Comparison of ENCODE assay signal across 25 cellular contexts in genomic region chr9:132245465-132245864, GRCh38.
DNase-seq lines count a peak whose midpoint lies in the region; ATAC-seq, FAIRE-seq and TF ChIP-seq lines count a peak whose summit lies in the region.
"Had no signal": no experiment of that assay in that cellular context is flagged by ENCODE, and none has a peak within 500 bp of the region (broad histone marks: within the 10 kb centered on the region; RNA-seq: fewer than 3 reads in every experiment).

No MANE protein-coding gene starts in this region.

- no peaks in the 10 kb centered on the region for H3K36me3 Mint-ChIP-seq in neural crest cell (ENCODE audit: low read depth)

- no peaks in the 10 kb centered on the region for H4K20me1 ChIP-seq in HepG2 (ENCODE audit: insufficient read depth, low read length)
- H4K20me1 ChIP-seq in K562 (replicated peaks; ENCODE audit: control insufficient read depth, insufficient read depth, low read length) = 0 out of 2 replicates have a peak, but pooled peaks cover 3% of the 10 kb centered on the region

- in situ Hi-C loops in HepG2 (cut with HindIII; ENCODE audit: extremely low pct_ligation_motif_present, low pct_unique_long_range_greater_than_20kb) = loop anchor here (25.0 kb wide), 1 partner anchor 658 kb away; no protein-coding TSS in a partner anchor
- in situ Hi-C loops in K562 (cut with MboI) = no loop called here

- H3K9me3 ChIP-seq in HepG2 (ENCODE audit: low read length) (no peaks in the 10 kb centered on the region), right lobe of liver (no peaks in the 10 kb centered on the region), K562 (replicated peaks; ENCODE audit: control insufficient read depth, insufficient read depth, low read depth, low read length) (no peaks in the 10 kb centered on the region)
- H3K9me3 ChIP-seq: BE2C, Peyer's patch had no signal

- no peak for TF ChIP-seq POLR2A in HepG2 (IDR thresholded peaks at IDR 0.05; ENCODE audit: insufficient read depth in 1 of 2, low read depth in 2 of 2, low read length in 2 of 2)
- TF ChIP-seq POLR2A in right lobe of liver (IDR thresholded peaks at IDR 0.05) = no peak
- TF ChIP-seq POLR2A in K562 (conservative IDR thresholded peaks at IDR 0.05) = no peak

- no peak for ATAC-seq in HepG2
- no peak for ATAC-seq in right lobe of liver
- ATAC-seq in K562 = no peak
- ATAC-seq: GM12878, HCT116 had no signal

- WGBS in HepG2 (ENCODE audit: low lambda C conversion rate) = 51% methylated on average over 9 of the region's 9 CpGs
- WGBS in right lobe of liver (ENCODE audit: insufficient coverage, low coverage, low lambda C conversion rate, missing lambda C conversion rate) = 81% methylated on average over 6 of the region's 9 CpGs
- WGBS in K562 (ENCODE audit: insufficient coverage, low coverage, missing lambda C conversion rate) = 16% methylated on average over 7 of the region's 9 CpGs

- H3K27me3 ChIP-seq in HepG2 (ENCODE audit: control insufficient read depth in 1 of 2, insufficient read depth in 2 of 2, low read length in 2 of 2) (peaks cover 11 to 52% of the 10 kb centered on the region in 2 experiments; a peak in 4 of 5 replicates), right lobe of liver (no peaks in the 10 kb centered on the region), K562 (ENCODE audit: control insufficient read depth in 2 of 2, insufficient read depth in 2 of 2, low read length in 2 of 2) (peaks cover 19 to 65% of the 10 kb centered on the region in 2 experiments)
- H3K27me3 ChIP-seq: BE2C, Peyer's patch had no signal

- intact Hi-C loops in HepG2 (cut with micrococcal nuclease; ENCODE audit: unreplicated experiment) = no loop called here
- intact Hi-C loops in right lobe of liver (cut with DNase I) = loop anchor here in 1 of 2 donors (5.0 kb wide), 1 partner anchor 473 kb away; no protein-coding TSS in a partner anchor
- intact Hi-C loops in K562 (cut with micrococcal nuclease) = no loop called here

- TF ChIP-seq RAD21 in HepG2 (CRISPR knock-in tag; IDR thresholded peaks at IDR 0.05) = no peak
- TF ChIP-seq RAD21 in K562 (CRISPR knock-in tag; conservative IDR thresholded peaks at IDR 0.05 in 1 of 2, IDR thresholded peaks at IDR 0.05 in 1 of 2) = no peak

- no peak overlapping the region for H2AFZ ChIP-seq in HepG2 (ENCODE audit: low read length)
- H2AFZ ChIP-seq in K562 (ENCODE audit: low read depth, low read length) = no peak overlapping the region
- H2AFZ ChIP-seq: GM23338 had no signal

- TF ChIP-seq EP300 in HepG2 (IDR thresholded peaks at IDR 0.05; ENCODE audit: low read depth in 2 of 2, low read length in 2 of 2) = no peak
- no peak for TF ChIP-seq EP300 in HepG2 (CRISPR knock-in tag; IDR thresholded peaks at IDR 0.05; ENCODE audit: borderline replicate concordance)
- TF ChIP-seq EP300 in K562 (IDR thresholded peaks at IDR 0.05; ENCODE audit: low read length) = no peak

- TF ChIP-seq CTCF in HepG2 (CRISPR knock-in tag; IDR thresholded peaks at IDR 0.05) = no peak
- TF ChIP-seq CTCF in right lobe of liver (IDR thresholded peaks at IDR 0.05) = no peak
- TF ChIP-seq CTCF in K562 (IDR thresholded peaks at IDR 0.05 in 2 of 3, conservative IDR thresholded peaks at IDR 0.05 in 1 of 3; ENCODE audit: insufficient read depth in 2 of 3, low read depth in 1 of 3, low read length in 3 of 3) = no peak
- no peak for TF ChIP-seq CTCF in neural crest cell (conservative IDR thresholded peaks at IDR 0.05)

- DNase-seq in HepG2 (ENCODE audit: low spot score) = no peak
- DNase-seq in right lobe of liver = no peak
- DNase-seq in K562 (ENCODE audit: extremely low read depth in 1 of 4, low spot score in 3 of 4) = no peak
- DNase-seq in neural crest cell (ENCODE audit: low read depth, low spot score) = no peak
- no peak for DNase-seq in GM19238 (ENCODE audit: insufficient read length, low spot score)
- DNase-seq in activated CD8-positive, alpha-beta memory T cell treated with anti-CD3 and anti-CD28 coated beads for 24 hours = no peak
- DNase-seq in NCI-H345 (lab: John Stamatoyannopoulos, UW) = no peak
- DNase-seq: ACHN; CD4-positive, alpha-beta T cell; COR-L47; Karpas-422; NCI-H1105; NCI-H1436 treated with DMSO at 0.1 percent for 48 hours; NCI-H187 treated with DMSO at 0.1 percent for 48 hours; NCI-H510A; OCI-M1; Peyer's patch; SHP77 treated with DMSO at 0.1 percent for 48 hours had no signal

- H3K27me3 Mint-ChIP-seq in neural crest cell (ENCODE audit: low read depth) = peaks cover 45% of the 10 kb centered on the region

- H3K4me1 ChIP-seq in HepG2 (ENCODE audit: insufficient read depth, low read length) (peaks cover 16% of the 10 kb centered on the region), right lobe of liver (peaks cover 0 to 6% (median 0%) of the 10 kb centered on the region in 4 donors), K562 (replicated peaks in 1 of 2; ENCODE audit: control insufficient read depth in 2 of 2, insufficient read depth in 2 of 2, low read length in 2 of 2) (peaks cover 0 to 33% of the 10 kb centered on the region in 2 experiments; a peak in 4 of 5 replicates)

- H3K4me3 ChIP-seq in HepG2 (replicated peaks in 1 of 3; ENCODE audit: insufficient read depth in 1 of 3, low read depth in 2 of 3, low read length in 3 of 3) = no peak overlapping the region
- H3K4me3 ChIP-seq in right lobe of liver = no peak overlapping the region
- no peak overlapping the region for H3K4me3 ChIP-seq in K562
- H3K4me3 ChIP-seq: GM12878, GM23338, Peyer's patch had no signal

- H3K9ac ChIP-seq in HepG2 (ENCODE audit: insufficient read depth, low read depth, low read length) = no peak overlapping the region
- no peak overlapping the region for H3K9ac ChIP-seq in K562 (ENCODE audit: insufficient read depth in 1 of 2, low read depth in 2 of 2, low read length in 2 of 2)

- BruUV-seq in HepG2 (replicated peaks; lab: Mats Ljungman, UMichigan) (no TSS peak), K562 (replicated peaks; lab: Mats Ljungman, UMichigan) (no TSS peak)

- H3K79me2 ChIP-seq in HepG2 (ENCODE audit: insufficient read depth, low read length) (no peaks in the 10 kb centered on the region), K562 (ENCODE audit: control insufficient read depth, insufficient read depth, low read length) (no peaks in the 10 kb centered on the region)

- POLR2A ChIA-PET in HepG2 (lab: Yijun Ruan, JAX) = no interaction called here
- POLR2A ChIA-PET in K562 (lab: Yijun Ruan, JAX) = no interaction called here

- H3K36me3 ChIP-seq in HepG2 (replicated peaks in 1 of 2; ENCODE audit: control insufficient read depth in 1 of 2, insufficient read depth in 2 of 2, low read length in 2 of 2) (no peaks in the 10 kb centered on the region), right lobe of liver (no peaks in the 10 kb centered on the region), K562 (ENCODE audit: control insufficient read depth, insufficient read depth, low read length) (no peaks in the 10 kb centered on the region)
- H3K36me3 ChIP-seq: BE2C, Peyer's patch had no signal

- FAIRE-seq in HepG2 (lab: Jason Lieb, UNC) = no peak
- FAIRE-seq in K562 (lab: Jason Lieb, UNC) = no peak
- FAIRE-seq: G401.6, GM12878 had no signal

- no peaks in the 10 kb centered on the region for H3K9me1 ChIP-seq in K562 (ENCODE audit: control insufficient read depth, insufficient read depth, low read length)

- peaks cover 12% of the 10 kb centered on the region for H3K4me1 Mint-ChIP-seq in neural crest cell

- H3K27ac ChIP-seq in HepG2 (ENCODE audit: extremely low read length, insufficient read depth, low read length) (no peak overlapping the region), right lobe of liver (no peak overlapping the region), K562 (ENCODE audit: extremely low read depth, low read depth, low read length) (no peak overlapping the region)
- H3K27ac ChIP-seq: 22Rv1, HL-60, Peyer's patch had no signal

- CTCF ChIA-PET in HepG2 (lab: Yijun Ruan, JAX; ENCODE audit: low intra/inter-chr PET ratio, low total read pairs) (no interaction called here), K562 (lab: Yijun Ruan, JAX; ENCODE audit: low intra/inter-chr PET ratio) (no interaction called here)

- H3K4me2 ChIP-seq in HepG2 (ENCODE audit: low read depth, low read length) (no peak overlapping the region), K562 (ENCODE audit: insufficient read depth, low read length) (no peak overlapping the region)

- H3K9me3 Mint-ChIP-seq in neural crest cell = no peaks in the 10 kb centered on the region
- H3K9me3 Mint-ChIP-seq: CD4-positive, alpha-beta T cell; GM23338 had no signal

- no peak overlapping the region for H3K27ac Mint-ChIP-seq in neural crest cell (ENCODE audit: unreplicated experiment)
- H3K27ac Mint-ChIP-seq: CD4-positive, alpha-beta T cell; GM23338 had no signal

- H3K4me3 Mint-ChIP-seq in neural crest cell = peak overlapping the region; percentile 54
- H3K4me3 Mint-ChIP-seq: CD4-positive, alpha-beta T cell; GM23338 had no signal

TF ChIP-seq in HepG2, 621 proteins besides CTCF, POLR2A, EP300 and RAD21:
- TF ChIP-seq, protein P1, sequence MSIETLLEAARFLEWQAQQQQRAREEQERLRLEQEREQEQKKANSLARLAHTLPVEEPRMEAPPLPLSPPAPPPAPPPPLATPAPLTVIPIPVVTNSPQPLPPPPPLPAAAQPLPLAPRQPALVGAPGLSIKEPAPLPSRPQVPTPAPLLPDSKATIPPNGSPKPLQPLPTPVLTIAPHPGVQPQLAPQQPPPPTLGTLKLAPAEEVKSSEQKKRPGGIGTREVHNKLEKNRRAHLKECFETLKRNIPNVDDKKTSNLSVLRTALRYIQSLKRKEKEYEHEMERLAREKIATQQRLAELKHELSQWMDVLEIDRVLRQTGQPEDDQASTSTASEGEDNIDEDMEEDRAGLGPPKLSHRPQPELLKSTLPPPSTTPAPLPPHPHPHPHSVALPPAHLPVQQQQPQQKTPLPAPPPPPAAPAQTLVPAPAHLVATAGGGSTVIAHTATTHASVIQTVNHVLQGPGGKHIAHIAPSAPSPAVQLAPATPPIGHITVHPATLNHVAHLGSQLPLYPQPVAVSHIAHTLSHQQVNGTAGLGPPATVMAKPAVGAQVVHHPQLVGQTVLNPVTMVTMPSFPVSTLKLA (IDR thresholded peaks at IDR 0.05) = peak; percentile 54; the same call in 1 of the 2 replicates
- no peak for TF ChIP-seq ZNF773 (CRISPR knock-in tag; IDR thresholded peaks at IDR 0.05; ENCODE audit: borderline replicate concordance)

TF ChIP-seq in K562, 482 proteins besides CTCF, POLR2A, EP300 and RAD21:
- TF ChIP-seq ZKSCAN1 (IDR thresholded peaks at IDR 0.05; ENCODE audit: low read depth, low read length) (0 out of 2 replicates have a peak, but pooled peaks have one; percentile 16), ZC3H4 (CRISPR knock-in tag; IDR thresholded peaks at IDR 0.05; ENCODE audit: borderline replicate concordance) (no peak), HNRNPK (IDR thresholded peaks at IDR 0.05; ENCODE audit: low read depth, low read length, poor library complexity, severe bottlenecking) (no peak)
TF ChIP-seq in K562: peak in this region for 1.
